ENCODE assay signal across 1 cellular context in the genomic region with DNA sequence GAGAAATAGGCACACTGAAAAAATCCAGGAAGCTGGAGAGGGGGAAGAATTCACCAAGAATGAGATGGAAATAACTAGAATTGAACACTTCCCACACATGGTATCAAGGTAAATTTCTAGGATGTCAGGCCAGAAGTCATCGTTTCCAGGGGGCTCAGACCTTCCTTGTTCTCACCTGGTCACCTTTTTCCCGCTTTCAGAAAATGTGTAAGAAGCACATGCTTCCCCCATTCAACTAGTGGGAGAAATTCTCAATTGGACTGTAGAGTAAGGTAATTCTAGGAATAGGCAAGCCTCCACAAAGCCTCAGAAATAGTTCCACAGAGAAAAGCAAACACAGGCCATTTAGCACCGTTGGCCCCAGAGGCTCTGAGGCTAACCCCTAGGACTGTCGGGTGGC.
TF ChIP-seq lines count a peak whose summit lies in the region.

No MANE protein-coding gene starts in this region.

TF ChIP-seq in endothelial cell of umbilical vein, 7 proteins besides CTCF, POLR2A, EP300 and RAD21:
- TF ChIP-seq FOS (IDR thresholded peaks at IDR 0.05; ENCODE audit: borderline replicate concordance, insufficient read depth, low read length) (no peak), POLR2AphosphoS5 (IDR thresholded peaks at IDR 0.05; ENCODE audit: insufficient read depth, low read depth, low read length) (no peak), JUN (IDR thresholded peaks at IDR 0.05; ENCODE audit: borderline replicate concordance, insufficient read depth, insufficient read length, low read depth) (no peak), MYC (IDR thresholded peaks at IDR 0.05; ENCODE audit: low read depth, low read length) (no peak), GATA2 (IDR thresholded peaks at IDR 0.05; ENCODE audit: insufficient read depth, insufficient read length, low read depth, low read length) (no peak), EZH2 (IDR thresholded peaks at IDR 0.05; ENCODE audit: borderline replicate concordance, low read depth, low read length, severe bottlenecking) (no peak)
- TF ChIP-seq, protein P1, sequence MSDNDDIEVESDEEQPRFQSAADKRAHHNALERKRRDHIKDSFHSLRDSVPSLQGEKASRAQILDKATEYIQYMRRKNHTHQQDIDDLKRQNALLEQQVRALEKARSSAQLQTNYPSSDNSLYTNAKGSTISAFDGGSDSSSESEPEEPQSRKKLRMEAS (IDR thresholded peaks at IDR 0.05; ENCODE audit: insufficient read depth, insufficient read length): no peak
